In the genomic region with DNA sequence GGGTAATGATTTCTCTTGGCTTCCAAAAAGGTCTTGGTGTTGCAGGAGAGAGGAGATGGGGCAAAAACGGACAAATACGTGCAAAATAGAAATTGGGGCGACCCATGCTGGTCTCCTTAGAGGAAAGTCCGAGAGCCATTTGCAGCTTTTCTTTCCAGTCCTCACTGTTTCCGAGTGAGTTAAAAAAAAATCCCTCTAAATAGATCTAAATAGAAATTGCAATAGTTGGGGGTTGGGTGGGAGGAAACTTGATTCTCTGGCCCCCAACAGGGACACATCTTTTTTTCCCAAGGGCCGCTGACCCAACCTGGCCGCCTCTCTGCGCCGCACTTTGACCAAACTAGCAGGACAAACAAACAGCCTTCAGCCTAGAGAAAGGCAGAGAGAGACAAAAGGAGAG, we compare ENCODE assay signal across 1 cellular context.
TF ChIP-seq lines count a peak whose summit lies in the region.

No MANE protein-coding gene starts in this region.

TF ChIP-seq in HepG2, 621 proteins besides CTCF, POLR2A, EP300 and RAD21:
- TF ChIP-seq, protein P1, sequence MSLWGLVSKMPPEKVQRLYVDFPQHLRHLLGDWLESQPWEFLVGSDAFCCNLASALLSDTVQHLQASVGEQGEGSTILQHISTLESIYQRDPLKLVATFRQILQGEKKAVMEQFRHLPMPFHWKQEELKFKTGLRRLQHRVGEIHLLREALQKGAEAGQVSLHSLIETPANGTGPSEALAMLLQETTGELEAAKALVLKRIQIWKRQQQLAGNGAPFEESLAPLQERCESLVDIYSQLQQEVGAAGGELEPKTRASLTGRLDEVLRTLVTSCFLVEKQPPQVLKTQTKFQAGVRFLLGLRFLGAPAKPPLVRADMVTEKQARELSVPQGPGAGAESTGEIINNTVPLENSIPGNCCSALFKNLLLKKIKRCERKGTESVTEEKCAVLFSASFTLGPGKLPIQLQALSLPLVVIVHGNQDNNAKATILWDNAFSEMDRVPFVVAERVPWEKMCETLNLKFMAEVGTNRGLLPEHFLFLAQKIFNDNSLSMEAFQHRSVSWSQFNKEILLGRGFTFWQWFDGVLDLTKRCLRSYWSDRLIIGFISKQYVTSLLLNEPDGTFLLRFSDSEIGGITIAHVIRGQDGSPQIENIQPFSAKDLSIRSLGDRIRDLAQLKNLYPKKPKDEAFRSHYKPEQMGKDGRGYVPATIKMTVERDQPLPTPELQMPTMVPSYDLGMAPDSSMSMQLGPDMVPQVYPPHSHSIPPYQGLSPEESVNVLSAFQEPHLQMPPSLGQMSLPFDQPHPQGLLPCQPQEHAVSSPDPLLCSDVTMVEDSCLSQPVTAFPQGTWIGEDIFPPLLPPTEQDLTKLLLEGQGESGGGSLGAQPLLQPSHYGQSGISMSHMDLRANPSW (CRISPR knock-in tag; IDR thresholded peaks at IDR 0.05; ENCODE audit: borderline replicate concordance), result no peak
- TF ChIP-seq, protein P2, sequence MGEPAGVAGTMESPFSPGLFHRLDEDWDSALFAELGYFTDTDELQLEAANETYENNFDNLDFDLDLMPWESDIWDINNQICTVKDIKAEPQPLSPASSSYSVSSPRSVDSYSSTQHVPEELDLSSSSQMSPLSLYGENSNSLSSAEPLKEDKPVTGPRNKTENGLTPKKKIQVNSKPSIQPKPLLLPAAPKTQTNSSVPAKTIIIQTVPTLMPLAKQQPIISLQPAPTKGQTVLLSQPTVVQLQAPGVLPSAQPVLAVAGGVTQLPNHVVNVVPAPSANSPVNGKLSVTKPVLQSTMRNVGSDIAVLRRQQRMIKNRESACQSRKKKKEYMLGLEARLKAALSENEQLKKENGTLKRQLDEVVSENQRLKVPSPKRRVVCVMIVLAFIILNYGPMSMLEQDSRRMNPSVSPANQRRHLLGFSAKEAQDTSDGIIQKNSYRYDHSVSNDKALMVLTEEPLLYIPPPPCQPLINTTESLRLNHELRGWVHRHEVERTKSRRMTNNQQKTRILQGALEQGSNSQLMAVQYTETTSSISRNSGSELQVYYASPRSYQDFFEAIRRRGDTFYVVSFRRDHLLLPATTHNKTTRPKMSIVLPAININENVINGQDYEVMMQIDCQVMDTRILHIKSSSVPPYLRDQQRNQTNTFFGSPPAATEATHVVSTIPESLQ (CRISPR knock-in tag; conservative IDR thresholded peaks at IDR 0.05), result no peak
- TF ChIP-seq CBX2 (IDR thresholded peaks at IDR 0.05; ENCODE audit: low read depth, low read length), result peak; percentile 90
- TF ChIP-seq CBX2 (CRISPR knock-in tag; IDR thresholded peaks at IDR 0.05; ENCODE audit: low read depth), result no peak
- TF ChIP-seq SOX13 (IDR thresholded peaks at IDR 0.05), result peak; percentile 14; the same call in 1 of the 2 replicates
- no peak for TF ChIP-seq SOX13 (CRISPR knock-in tag; conservative IDR thresholded peaks at IDR 0.05 in 1 of 2, IDR thresholded peaks at IDR 0.05 in 1 of 2)
- TF ChIP-seq TOE1 (CRISPR knock-in tag; IDR thresholded peaks at IDR 0.05), result no peak
- TF ChIP-seq KDM4B (CRISPR knock-in tag; IDR thresholded peaks at IDR 0.05), result no peak
- TF ChIP-seq, protein P3, sequence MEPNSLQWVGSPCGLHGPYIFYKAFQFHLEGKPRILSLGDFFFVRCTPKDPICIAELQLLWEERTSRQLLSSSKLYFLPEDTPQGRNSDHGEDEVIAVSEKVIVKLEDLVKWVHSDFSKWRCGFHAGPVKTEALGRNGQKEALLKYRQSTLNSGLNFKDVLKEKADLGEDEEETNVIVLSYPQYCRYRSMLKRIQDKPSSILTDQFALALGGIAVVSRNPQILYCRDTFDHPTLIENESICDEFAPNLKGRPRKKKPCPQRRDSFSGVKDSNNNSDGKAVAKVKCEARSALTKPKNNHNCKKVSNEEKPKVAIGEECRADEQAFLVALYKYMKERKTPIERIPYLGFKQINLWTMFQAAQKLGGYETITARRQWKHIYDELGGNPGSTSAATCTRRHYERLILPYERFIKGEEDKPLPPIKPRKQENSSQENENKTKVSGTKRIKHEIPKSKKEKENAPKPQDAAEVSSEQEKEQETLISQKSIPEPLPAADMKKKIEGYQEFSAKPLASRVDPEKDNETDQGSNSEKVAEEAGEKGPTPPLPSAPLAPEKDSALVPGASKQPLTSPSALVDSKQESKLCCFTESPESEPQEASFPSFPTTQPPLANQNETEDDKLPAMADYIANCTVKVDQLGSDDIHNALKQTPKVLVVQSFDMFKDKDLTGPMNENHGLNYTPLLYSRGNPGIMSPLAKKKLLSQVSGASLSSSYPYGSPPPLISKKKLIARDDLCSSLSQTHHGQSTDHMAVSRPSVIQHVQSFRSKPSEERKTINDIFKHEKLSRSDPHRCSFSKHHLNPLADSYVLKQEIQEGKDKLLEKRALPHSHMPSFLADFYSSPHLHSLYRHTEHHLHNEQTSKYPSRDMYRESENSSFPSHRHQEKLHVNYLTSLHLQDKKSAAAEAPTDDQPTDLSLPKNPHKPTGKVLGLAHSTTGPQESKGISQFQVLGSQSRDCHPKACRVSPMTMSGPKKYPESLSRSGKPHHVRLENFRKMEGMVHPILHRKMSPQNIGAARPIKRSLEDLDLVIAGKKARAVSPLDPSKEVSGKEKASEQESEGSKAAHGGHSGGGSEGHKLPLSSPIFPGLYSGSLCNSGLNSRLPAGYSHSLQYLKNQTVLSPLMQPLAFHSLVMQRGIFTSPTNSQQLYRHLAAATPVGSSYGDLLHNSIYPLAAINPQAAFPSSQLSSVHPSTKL (CRISPR knock-in tag; IDR thresholded peaks at IDR 0.05), result no peak
- TF ChIP-seq, protein P4, sequence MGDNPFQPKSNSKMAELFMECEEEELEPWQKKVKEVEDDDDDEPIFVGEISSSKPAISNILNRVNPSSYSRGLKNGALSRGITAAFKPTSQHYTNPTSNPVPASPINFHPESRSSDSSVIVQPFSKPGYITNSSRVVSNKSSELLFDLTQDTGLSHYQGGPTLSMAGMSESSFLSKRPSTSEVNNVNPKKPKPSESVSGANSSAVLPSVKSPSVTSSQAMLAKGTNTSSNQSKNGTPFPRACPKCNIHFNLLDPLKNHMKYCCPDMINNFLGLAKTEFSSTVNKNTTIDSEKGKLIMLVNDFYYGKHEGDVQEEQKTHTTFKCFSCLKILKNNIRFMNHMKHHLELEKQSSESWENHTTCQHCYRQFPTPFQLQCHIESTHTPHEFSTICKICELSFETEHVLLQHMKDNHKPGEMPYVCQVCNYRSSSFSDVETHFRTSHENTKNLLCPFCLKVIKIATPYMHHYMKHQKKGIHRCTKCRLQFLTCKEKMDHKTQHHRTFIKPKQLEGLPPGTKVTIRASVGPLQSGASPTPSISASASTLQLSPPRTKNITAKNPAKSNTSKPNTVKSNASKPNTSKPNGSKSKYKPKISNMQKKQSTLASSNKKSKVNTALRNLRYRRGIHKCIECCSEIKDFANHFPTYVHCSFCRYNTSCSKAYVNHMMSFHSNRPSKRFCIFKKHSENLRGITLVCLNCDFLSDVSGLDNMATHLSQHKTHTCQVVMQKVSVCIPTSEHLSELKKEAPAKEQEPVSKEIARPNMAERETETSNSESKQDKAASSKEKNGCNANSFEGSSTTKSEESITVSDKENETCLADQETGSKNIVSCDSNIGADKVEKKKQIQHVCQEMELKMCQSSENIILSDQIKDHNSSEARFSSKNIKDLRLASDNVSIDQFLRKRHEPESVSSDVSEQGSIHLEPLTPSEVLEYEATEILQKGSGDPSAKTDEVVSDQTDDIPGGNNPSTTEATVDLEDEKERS (CRISPR knock-in tag; IDR thresholded peaks at IDR 0.05), result no peak
- TF ChIP-seq STAT5B (CRISPR knock-in tag; IDR thresholded peaks at IDR 0.05), result no peak
- no peak for TF ChIP-seq KDM2A (CRISPR knock-in tag; IDR thresholded peaks at IDR 0.05; ENCODE audit: borderline replicate concordance, low read depth)
